In genomic region chr6:26026833-26027490, GRCh38 we compare ENCODE assay signal across 1 cellular context.
A peak's percentile ranks its signal among the peaks of the same experiment; 100 is the strongest.
TF ChIP-seq lines count a peak whose summit lies in the region.

No MANE protein-coding gene starts in this region.

TF ChIP-seq in K562, 482 proteins besides CTCF, POLR2A, EP300 and RAD21 (continued from another document and continues in another):
- no peak for TF ChIP-seq BRF2 (IDR thresholded peaks at IDR 0.05; ENCODE audit: borderline replicate concordance, insufficient read depth, insufficient read length)
- no peak for TF ChIP-seq PHB2 (IDR thresholded peaks at IDR 0.05; ENCODE audit: low read depth)
- TF ChIP-seq ESRRB (CRISPR knock-in tag; IDR thresholded peaks at IDR 0.05; ENCODE audit: borderline replicate concordance): peak; percentile 82; the same call in 1 of the 2 replicates
- TF ChIP-seq ZSCAN29 (IDR thresholded peaks at IDR 0.05): peak; percentile 67
- TF ChIP-seq ARHGAP35 (IDR thresholded peaks at IDR 0.05; ENCODE audit: partially characterized antibody): peak; percentile 11
- TF ChIP-seq, protein P1, sequence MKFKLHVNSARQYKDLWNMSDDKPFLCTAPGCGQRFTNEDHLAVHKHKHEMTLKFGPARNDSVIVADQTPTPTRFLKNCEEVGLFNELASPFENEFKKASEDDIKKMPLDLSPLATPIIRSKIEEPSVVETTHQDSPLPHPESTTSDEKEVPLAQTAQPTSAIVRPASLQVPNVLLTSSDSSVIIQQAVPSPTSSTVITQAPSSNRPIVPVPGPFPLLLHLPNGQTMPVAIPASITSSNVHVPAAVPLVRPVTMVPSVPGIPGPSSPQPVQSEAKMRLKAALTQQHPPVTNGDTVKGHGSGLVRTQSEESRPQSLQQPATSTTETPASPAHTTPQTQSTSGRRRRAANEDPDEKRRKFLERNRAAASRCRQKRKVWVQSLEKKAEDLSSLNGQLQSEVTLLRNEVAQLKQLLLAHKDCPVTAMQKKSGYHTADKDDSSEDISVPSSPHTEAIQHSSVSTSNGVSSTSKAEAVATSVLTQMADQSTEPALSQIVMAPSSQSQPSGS (CRISPR knock-in tag; IDR thresholded peaks at IDR 0.05): no peak
- no peak; the same call in 1 of the 2 replicates for TF ChIP-seq MECOM (CRISPR knock-in tag; IDR thresholded peaks at IDR 0.05)
- TF ChIP-seq PTRF (tag; IDR thresholded peaks at IDR 0.05): no peak
- 0 out of 2 replicates have a peak, but pooled peaks have one; percentile 44 for TF ChIP-seq PREB (CRISPR knock-in tag; IDR thresholded peaks at IDR 0.05)
- TF ChIP-seq POLR2G (IDR thresholded peaks at IDR 0.05; ENCODE audit: low read depth, low read length): peak; percentile 96
- no peak for TF ChIP-seq ZNF224 (CRISPR knock-in tag; IDR thresholded peaks at IDR 0.05)
- TF ChIP-seq ZNF134 (CRISPR knock-in tag; conservative IDR thresholded peaks at IDR 0.05): no peak
- no peak for TF ChIP-seq DIDO1 (tag; IDR thresholded peaks at IDR 0.05; ENCODE audit: low read depth)
- peak; percentile 98 for TF ChIP-seq ZBED1 (IDR thresholded peaks at IDR 0.05)
- peak; percentile 67; the same call in 1 of the 2 replicates for TF ChIP-seq ZFX (CRISPR knock-in tag; IDR thresholded peaks at IDR 0.05)
- TF ChIP-seq, protein P2, sequence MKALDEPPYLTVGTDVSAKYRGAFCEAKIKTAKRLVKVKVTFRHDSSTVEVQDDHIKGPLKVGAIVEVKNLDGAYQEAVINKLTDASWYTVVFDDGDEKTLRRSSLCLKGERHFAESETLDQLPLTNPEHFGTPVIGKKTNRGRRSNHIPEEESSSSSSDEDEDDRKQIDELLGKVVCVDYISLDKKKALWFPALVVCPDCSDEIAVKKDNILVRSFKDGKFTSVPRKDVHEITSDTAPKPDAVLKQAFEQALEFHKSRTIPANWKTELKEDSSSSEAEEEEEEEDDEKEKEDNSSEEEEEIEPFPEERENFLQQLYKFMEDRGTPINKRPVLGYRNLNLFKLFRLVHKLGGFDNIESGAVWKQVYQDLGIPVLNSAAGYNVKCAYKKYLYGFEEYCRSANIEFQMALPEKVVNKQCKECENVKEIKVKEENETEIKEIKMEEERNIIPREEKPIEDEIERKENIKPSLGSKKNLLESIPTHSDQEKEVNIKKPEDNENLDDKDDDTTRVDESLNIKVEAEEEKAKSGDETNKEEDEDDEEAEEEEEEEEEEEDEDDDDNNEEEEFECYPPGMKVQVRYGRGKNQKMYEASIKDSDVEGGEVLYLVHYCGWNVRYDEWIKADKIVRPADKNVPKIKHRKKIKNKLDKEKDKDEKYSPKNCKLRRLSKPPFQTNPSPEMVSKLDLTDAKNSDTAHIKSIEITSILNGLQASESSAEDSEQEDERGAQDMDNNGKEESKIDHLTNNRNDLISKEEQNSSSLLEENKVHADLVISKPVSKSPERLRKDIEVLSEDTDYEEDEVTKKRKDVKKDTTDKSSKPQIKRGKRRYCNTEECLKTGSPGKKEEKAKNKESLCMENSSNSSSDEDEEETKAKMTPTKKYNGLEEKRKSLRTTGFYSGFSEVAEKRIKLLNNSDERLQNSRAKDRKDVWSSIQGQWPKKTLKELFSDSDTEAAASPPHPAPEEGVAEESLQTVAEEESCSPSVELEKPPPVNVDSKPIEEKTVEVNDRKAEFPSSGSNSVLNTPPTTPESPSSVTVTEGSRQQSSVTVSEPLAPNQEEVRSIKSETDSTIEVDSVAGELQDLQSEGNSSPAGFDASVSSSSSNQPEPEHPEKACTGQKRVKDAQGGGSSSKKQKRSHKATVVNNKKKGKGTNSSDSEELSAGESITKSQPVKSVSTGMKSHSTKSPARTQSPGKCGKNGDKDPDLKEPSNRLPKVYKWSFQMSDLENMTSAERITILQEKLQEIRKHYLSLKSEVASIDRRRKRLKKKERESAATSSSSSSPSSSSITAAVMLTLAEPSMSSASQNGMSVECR (CRISPR knock-in tag; IDR thresholded peaks at IDR 0.05): peak; percentile 98
- no peak for TF ChIP-seq ZNF444 (CRISPR knock-in tag; IDR thresholded peaks at IDR 0.05)
- no peak for TF ChIP-seq ZNF347 (CRISPR knock-in tag; IDR thresholded peaks at IDR 0.05; ENCODE audit: low read depth)
- 0 out of 2 replicates have a peak, but pooled peaks have one; percentile 17 for TF ChIP-seq FOXP4 (CRISPR knock-in tag; IDR thresholded peaks at IDR 0.05; ENCODE audit: borderline replicate concordance)
- TF ChIP-seq CXXC5 (CRISPR knock-in tag; IDR thresholded peaks at IDR 0.05): peak; percentile 95
- 0 out of 2 replicates have a peak, but pooled peaks have one; percentile 87 for TF ChIP-seq ZNF253 (CRISPR knock-in tag; conservative IDR thresholded peaks at IDR 0.05)
- TF ChIP-seq POLR2AphosphoS2 (IDR thresholded peaks at IDR 0.05; ENCODE audit: low read length): peak; percentile 98
- no peak; the same call in 1 of the 2 replicates for TF ChIP-seq FOXM1 (IDR thresholded peaks at IDR 0.05; ENCODE audit: low read depth)
- TF ChIP-seq FOXM1 (CRISPR knock-in tag; IDR thresholded peaks at IDR 0.05; ENCODE audit: low read depth): peak; percentile 71
- peak; percentile 78 for TF ChIP-seq EP400 (IDR thresholded peaks at IDR 0.05)
- no peak for TF ChIP-seq ZNF79 (CRISPR knock-in tag; IDR thresholded peaks at IDR 0.05; ENCODE audit: low read depth)
- TF ChIP-seq, protein P3, sequence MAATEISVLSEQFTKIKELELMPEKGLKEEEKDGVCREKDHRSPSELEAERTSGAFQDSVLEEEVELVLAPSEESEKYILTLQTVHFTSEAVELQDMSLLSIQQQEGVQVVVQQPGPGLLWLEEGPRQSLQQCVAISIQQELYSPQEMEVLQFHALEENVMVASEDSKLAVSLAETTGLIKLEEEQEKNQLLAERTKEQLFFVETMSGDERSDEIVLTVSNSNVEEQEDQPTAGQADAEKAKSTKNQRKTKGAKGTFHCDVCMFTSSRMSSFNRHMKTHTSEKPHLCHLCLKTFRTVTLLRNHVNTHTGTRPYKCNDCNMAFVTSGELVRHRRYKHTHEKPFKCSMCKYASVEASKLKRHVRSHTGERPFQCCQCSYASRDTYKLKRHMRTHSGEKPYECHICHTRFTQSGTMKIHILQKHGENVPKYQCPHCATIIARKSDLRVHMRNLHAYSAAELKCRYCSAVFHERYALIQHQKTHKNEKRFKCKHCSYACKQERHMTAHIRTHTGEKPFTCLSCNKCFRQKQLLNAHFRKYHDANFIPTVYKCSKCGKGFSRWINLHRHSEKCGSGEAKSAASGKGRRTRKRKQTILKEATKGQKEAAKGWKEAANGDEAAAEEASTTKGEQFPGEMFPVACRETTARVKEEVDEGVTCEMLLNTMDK (IDR thresholded peaks at IDR 0.05; ENCODE audit: borderline replicate concordance, insufficient read depth, low read depth, low read length, poor library complexity, severe bottlenecking): no peak
- no peak for TF ChIP-seq ZNF274 (IDR thresholded peaks at IDR 0.05; ENCODE audit: borderline replicate concordance, low read depth, low read length)
- TF ChIP-seq NFIC (IDR thresholded peaks at IDR 0.05): peak; percentile 86
- TF ChIP-seq CREM (IDR thresholded peaks at IDR 0.05; ENCODE audit: low read depth): peak; percentile 77
- peak; percentile 100 for TF ChIP-seq AFF4 (CRISPR knock-in tag; IDR thresholded peaks at IDR 0.05)
- TF ChIP-seq, protein P4, sequence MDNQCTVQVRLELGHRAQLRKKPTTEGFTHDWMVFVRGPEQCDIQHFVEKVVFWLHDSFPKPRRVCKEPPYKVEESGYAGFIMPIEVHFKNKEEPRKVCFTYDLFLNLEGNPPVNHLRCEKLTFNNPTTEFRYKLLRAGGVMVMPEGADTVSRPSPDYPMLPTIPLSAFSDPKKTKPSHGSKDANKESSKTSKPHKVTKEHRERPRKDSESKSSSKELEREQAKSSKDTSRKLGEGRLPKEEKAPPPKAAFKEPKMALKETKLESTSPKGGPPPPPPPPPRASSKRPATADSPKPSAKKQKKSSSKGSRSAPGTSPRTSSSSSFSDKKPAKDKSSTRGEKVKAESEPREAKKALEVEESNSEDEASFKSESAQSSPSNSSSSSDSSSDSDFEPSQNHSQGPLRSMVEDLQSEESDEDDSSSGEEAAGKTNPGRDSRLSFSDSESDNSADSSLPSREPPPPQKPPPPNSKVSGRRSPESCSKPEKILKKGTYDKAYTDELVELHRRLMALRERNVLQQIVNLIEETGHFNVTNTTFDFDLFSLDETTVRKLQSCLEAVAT (IDR thresholded peaks at IDR 0.05): peak; percentile 98 to 99
- TF ChIP-seq SREBF2 (CRISPR knock-in tag; IDR thresholded peaks at IDR 0.05): no peak
- no peak for TF ChIP-seq PRDM10 (IDR thresholded peaks at IDR 0.05; ENCODE audit: partially characterized antibody)
- peak; percentile 88 for TF ChIP-seq DLX4 (CRISPR knock-in tag; IDR thresholded peaks at IDR 0.05)
- TF ChIP-seq ZNF77 (CRISPR knock-in tag; IDR thresholded peaks at IDR 0.05): peak; percentile 92
- no peak for TF ChIP-seq IFI16 (CRISPR knock-in tag; IDR thresholded peaks at IDR 0.05)
- TF ChIP-seq CBX1 (IDR thresholded peaks at IDR 0.05; ENCODE audit: low read depth): peak; percentile 100
